ENCODE assay signal across 1 cellular context in genomic region chr9:125699870-125700269, GRCh38.
TF ChIP-seq lines count a peak whose summit lies in the region.

No MANE protein-coding gene starts in this region.

TF ChIP-seq in GM12878, 131 proteins besides CTCF, POLR2A, EP300 and RAD21:
- peak; percentile 85 for TF ChIP-seq ZNF592 (IDR thresholded peaks at IDR 0.05)
- 0 out of 2 replicates have a peak, but pooled peaks have one; percentile 33 for TF ChIP-seq ZNF24 (IDR thresholded peaks at IDR 0.05)
- no peak for TF ChIP-seq CHD1 (IDR thresholded peaks at IDR 0.05; ENCODE audit: low read depth, low read length)
- TF ChIP-seq SMARCA5 (IDR thresholded peaks at IDR 0.05), result 0 out of 2 replicates have a peak, but pooled peaks have one; percentile 45
- peak; percentile 74; the same call in 1 of the 2 replicates for TF ChIP-seq ZNF687 (IDR thresholded peaks at IDR 0.05)
